24 cellular contexts compared by ENCODE assay signal in the genomic region with DNA sequence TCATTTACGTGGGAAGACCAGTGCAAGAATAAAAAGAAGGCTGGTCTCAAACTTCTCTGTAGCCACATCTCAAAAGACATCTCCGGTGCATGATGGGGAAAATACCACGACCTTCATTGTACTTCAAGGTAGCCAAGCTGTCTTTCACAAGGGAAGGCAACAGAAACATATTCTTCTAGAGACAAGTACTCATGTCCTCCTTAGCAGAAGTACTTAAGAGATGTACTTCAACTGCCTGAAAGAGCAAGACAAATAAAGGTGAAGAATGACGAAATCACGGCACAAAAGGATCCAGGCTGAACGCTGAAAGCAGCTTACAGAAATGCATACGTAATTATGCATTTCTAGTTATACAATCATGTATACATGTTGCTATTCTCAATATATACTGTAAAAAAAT.
"Had no signal": no experiment of that assay in that cellular context is flagged by ENCODE, and none has a peak within 500 bp of the region (broad histone marks: within the 10 kb centered on the region; RNA-seq: fewer than 3 reads in every experiment).

No MANE protein-coding gene starts in this region.

- H2AFZ ChIP-seq: PC-9 had no signal

- DNase-seq: activated CD4-positive, alpha-beta T cell treated with anti-CD3 and anti-CD28 coated beads for 48 hours; activated CD4-positive, alpha-beta T cell treated with anti-CD3 and anti-CD28 coated beads, Interleukin-2, amount 50 U/mL, for 4 hours; activated CD4-positive, CD25-positive, alpha-beta regulatory T cell treated with anti-CD3 and anti-CD28 coated beads, Interleukin-2, amount 50 U/mL, for 72 hours; activated CD8-positive, alpha-beta memory T cell treated with anti-CD3 and anti-CD28 coated beads for 24 hours; activated gamma-delta T cell treated with Interleukin-2 at 50 U/mL for 16 hours; activated naive CD4-positive, alpha-beta T cell treated with anti-CD3 and anti-CD28 coated beads, Interleukin-2, amount 10 ng/mL, durations not matched to agents 7 days and 5 days; activated naive CD8-positive, alpha-beta T cell treated with anti-CD3 and anti-CD28 coated beads for 36 hours; activated T-cell treated with anti-CD3 and anti-CD28 coated beads, Interleukin-2, amount 50 U/mL, for 48 hours; brain microvascular endothelial cell; MV-4-11; NCI-H1092 treated with DMSO at 0.1 percent for 48 hours; NCI-H1417 treated with DMSO at 0.1 percent for 48 hours; NCI-H1694; NCI-H2029; NCI-H2107; NCI-H446; NCI-H524; PC-9; SHP77 treated with DMSO at 0.1 percent for 48 hours; T-helper 17 cell; T-helper 9 cell had no signal

- H3K27ac Mint-ChIP-seq: activated naive CD4-positive, alpha-beta T cell treated with anti-CD3 and anti-CD28 coated beads, Interleukin-2, amount 10 ng/mL, durations not matched to agents 7 days and 5 days; activated naive CD8-positive, alpha-beta T cell treated with anti-CD3 and anti-CD28 coated beads for 36 hours; activated T-helper 2 cell treated with anti-CD3 and anti-CD28 coated beads, Interferon-gamma antibody, Interleukin-2, Interleukin-4, amounts not matched to agents 10 μg/mL and 5 μg/mL and 100 μg/mL, durations not matched to agents 14 hours and 24 hours and 36 hours; T-helper 17 cell; WTC11 had no signal

- ATAC-seq: T-helper 17 cell, WTC11 had no signal

- H3K27me3 Mint-ChIP-seq: activated naive CD4-positive, alpha-beta T cell treated with anti-CD3 and anti-CD28 coated beads, Interleukin-2, amount 10 ng/mL, durations not matched to agents 7 days and 5 days; activated naive CD8-positive, alpha-beta T cell treated with anti-CD3 and anti-CD28 coated beads for 36 hours had no signal

- H3K4me1 Mint-ChIP-seq: activated naive CD4-positive, alpha-beta T cell treated with anti-CD3 and anti-CD28 coated beads, Interleukin-2, amount 10 ng/mL, durations not matched to agents 7 days and 5 days; activated naive CD8-positive, alpha-beta T cell treated with anti-CD3 and anti-CD28 coated beads for 36 hours had no signal

- H3K36me3 ChIP-seq: brain microvascular endothelial cell, cardiac muscle cell had no signal

- H3K36me3 Mint-ChIP-seq: activated naive CD4-positive, alpha-beta T cell treated with anti-CD3 and anti-CD28 coated beads, Interleukin-2, amount 10 ng/mL, durations not matched to agents 7 days and 5 days; activated naive CD8-positive, alpha-beta T cell treated with anti-CD3 and anti-CD28 coated beads for 36 hours; WTC11 had no signal

- H3K4me3 ChIP-seq: cardiac muscle cell, PC-9 had no signal

- H3K4me3 Mint-ChIP-seq: activated naive CD4-positive, alpha-beta T cell treated with anti-CD3 and anti-CD28 coated beads, Interleukin-2, amount 10 ng/mL, durations not matched to agents 7 days and 5 days; activated naive CD8-positive, alpha-beta T cell treated with anti-CD3 and anti-CD28 coated beads for 36 hours; T-helper 17 cell; WTC11 had no signal

- H3K27me3 ChIP-seq: brain microvascular endothelial cell, cardiac muscle cell had no signal

- H3K27ac ChIP-seq: brain microvascular endothelial cell, cardiac muscle cell, PC-9 had no signal

- H3K9me3 Mint-ChIP-seq: activated naive CD4-positive, alpha-beta T cell treated with anti-CD3 and anti-CD28 coated beads, Interleukin-2, amount 10 ng/mL, durations not matched to agents 7 days and 5 days; activated naive CD8-positive, alpha-beta T cell treated with anti-CD3 and anti-CD28 coated beads for 36 hours; activated T-helper 2 cell treated with anti-CD3 and anti-CD28 coated beads, Interferon-gamma antibody, Interleukin-2, Interleukin-4, amounts not matched to agents 10 μg/mL and 5 μg/mL and 100 μg/mL, durations not matched to agents 14 hours and 24 hours and 36 hours; WTC11 had no signal

- H3K4me2 ChIP-seq: PC-9 had no signal
